ENCODE assay signal across 8 cellular contexts in the genomic region with DNA sequence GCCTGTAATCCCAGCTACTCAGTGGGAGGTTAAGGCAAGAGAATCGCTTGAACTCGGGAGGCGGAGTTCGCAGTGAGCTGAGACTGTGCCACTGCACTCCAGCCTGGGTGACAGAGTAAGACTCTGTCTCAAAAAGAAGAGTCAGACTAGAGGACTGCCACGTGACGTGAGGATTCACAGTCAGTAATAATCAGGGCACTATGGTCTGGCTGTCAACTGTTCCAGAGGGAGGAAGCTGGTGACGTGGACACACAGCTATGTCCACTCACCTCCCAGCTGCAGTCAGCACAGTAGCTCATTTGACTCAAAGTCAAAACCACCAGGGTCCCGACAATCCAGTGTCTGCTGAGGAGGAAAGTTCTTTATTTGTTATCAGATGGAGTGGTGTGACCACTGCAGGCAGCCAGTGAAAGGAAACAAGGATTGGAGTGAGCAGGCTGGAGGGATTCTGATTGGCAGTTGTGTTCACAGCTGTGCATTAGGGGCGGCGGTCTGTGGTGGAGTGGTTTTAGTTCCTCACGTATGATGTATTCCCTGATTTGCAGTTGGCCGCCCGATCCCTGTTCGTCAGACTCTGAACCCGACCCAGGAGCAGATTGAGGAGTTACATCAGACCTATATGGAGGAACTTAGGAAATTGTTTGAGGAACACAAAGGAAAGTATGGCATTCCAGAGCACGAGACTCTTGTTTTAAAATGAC. TPM values are rescaled to one million over a fixed set of nuclear protein-coding genes. Genes with fewer than 3 reads are reported as not detected.
A peak's percentile ranks its signal among the peaks of the same experiment; 100 is the strongest.
DNase-seq lines count a peak whose midpoint lies in the region; ATAC-seq and TF ChIP-seq lines count a peak whose summit lies in the region.

No MANE protein-coding gene starts in this region.

- H3K36me3 ChIP-seq in uterus: no peaks in the 10 kb centered on the region

- ATAC-seq in HG03064 (IDR thresholded peaks at IDR 0.05; ENCODE audit: low read depth, unreplicated experiment): peak; percentile 57
- ATAC-seq in GM21526 (IDR thresholded peaks at IDR 0.05; ENCODE audit: low FRiP score, unreplicated experiment): no peak

- DNase-seq in SIG-M5 treated with dmso at 0.1 percent for 504 hours (lab: John Stamatoyannopoulos, UW; ENCODE audit: unreplicated experiment) (peak; percentile 28), SIG-M5 (lab: John Stamatoyannopoulos, UW) (no peak), ecto neural progenitor cell (ENCODE audit: low spot score) (peak; percentile 67), lung microvascular endothelial cell (ENCODE audit: low read depth in 2 of 2) (peak; percentile 84 to 95), uterus (peak; percentile 22 to 31)

- H3K27me3 ChIP-seq in uterus: peaks cover 0 to 5% of the 10 kb centered on the region in 2 donors

- no peak overlapping the region for H3K27ac ChIP-seq in uterus

- no peaks in the 10 kb centered on the region for H3K4me1 ChIP-seq in uterus

- H3K4me3 ChIP-seq in uterus: no peak overlapping the region

- TF ChIP-seq POLR2A in uterus (IDR thresholded peaks at IDR 0.05): no peak

- H3K9me3 ChIP-seq in uterus: no peaks in the 10 kb centered on the region

- intact Hi-C loops in uterus (cut with DNase I; ENCODE audit: low total_unique reads): loop anchor here (10.0 kb wide), 1 partner anchor 195 kb away; no protein-coding TSS in a partner anchor

- TF ChIP-seq CTCF in uterus (IDR thresholded peaks at IDR 0.05): no peak

TF ChIP-seq in PFSK-1, 5 proteins besides CTCF, POLR2A, EP300 and RAD21:
- TF ChIP-seq SIN3A (IDR thresholded peaks at IDR 0.05; ENCODE audit: borderline replicate concordance, insufficient read depth, low read length): peak; percentile 32; the same call in 1 of the 2 replicates
- TF ChIP-seq POLR2AphosphoS5 (IDR thresholded peaks at IDR 0.05; ENCODE audit: low read depth, low read length): 0 out of 2 replicates have a peak, but pooled peaks have one; percentile 23
- TF ChIP-seq, protein P1, sequence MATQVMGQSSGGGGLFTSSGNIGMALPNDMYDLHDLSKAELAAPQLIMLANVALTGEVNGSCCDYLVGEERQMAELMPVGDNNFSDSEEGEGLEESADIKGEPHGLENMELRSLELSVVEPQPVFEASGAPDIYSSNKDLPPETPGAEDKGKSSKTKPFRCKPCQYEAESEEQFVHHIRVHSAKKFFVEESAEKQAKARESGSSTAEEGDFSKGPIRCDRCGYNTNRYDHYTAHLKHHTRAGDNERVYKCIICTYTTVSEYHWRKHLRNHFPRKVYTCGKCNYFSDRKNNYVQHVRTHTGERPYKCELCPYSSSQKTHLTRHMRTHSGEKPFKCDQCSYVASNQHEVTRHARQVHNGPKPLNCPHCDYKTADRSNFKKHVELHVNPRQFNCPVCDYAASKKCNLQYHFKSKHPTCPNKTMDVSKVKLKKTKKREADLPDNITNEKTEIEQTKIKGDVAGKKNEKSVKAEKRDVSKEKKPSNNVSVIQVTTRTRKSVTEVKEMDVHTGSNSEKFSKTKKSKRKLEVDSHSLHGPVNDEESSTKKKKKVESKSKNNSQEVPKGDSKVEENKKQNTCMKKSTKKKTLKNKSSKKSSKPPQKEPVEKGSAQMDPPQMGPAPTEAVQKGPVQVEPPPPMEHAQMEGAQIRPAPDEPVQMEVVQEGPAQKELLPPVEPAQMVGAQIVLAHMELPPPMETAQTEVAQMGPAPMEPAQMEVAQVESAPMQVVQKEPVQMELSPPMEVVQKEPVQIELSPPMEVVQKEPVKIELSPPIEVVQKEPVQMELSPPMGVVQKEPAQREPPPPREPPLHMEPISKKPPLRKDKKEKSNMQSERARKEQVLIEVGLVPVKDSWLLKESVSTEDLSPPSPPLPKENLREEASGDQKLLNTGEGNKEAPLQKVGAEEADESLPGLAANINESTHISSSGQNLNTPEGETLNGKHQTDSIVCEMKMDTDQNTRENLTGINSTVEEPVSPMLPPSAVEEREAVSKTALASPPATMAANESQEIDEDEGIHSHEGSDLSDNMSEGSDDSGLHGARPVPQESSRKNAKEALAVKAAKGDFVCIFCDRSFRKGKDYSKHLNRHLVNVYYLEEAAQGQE (IDR thresholded peaks at IDR 0.05; ENCODE audit: insufficient read depth in 1 of 2, low read depth in 2 of 2, low read length in 2 of 2): peak in 1 of 2 experiments; percentile 32; a peak in 1 of 4 replicates
- TF ChIP-seq FOXP2 (optimal IDR thresholded peaks at IDR 0.05; ENCODE audit: borderline replicate concordance, extremely low read depth, extremely low read length, insufficient read depth): peak; percentile 63
- no peak for TF ChIP-seq TAF1 (IDR thresholded peaks at IDR 0.05; ENCODE audit: borderline replicate concordance, insufficient read depth, low read length)

RNA-seq across cellular contexts. Expression of a gene that starts 37.9 kb away (rescaled TPM):
- not detected for polyA plus RNA-seq in PFSK-1 (2012; ENCODE audit: insufficient read length, low read depth)
- total RNA-seq in lung microvascular endothelial cell (not detected in 2 replicates), uterus (not detected)

RNA-seq across cellular contexts. Expression of a gene that starts 53.4 kb away (rescaled TPM):
- polyA plus RNA-seq in PFSK-1 (2012; ENCODE audit: insufficient read length, low read depth): 27.2 TPM
- total RNA-seq in lung microvascular endothelial cell (5.4 and 8.1 TPM in 2 replicates), uterus (10 to 100 TPM in 3 of 4 donors, 1 to 10 TPM in 1; 9.4 to 24.1 (median 16.2) TPM)
